ENCODE assay signal across 10 cellular contexts in the genomic region with DNA sequence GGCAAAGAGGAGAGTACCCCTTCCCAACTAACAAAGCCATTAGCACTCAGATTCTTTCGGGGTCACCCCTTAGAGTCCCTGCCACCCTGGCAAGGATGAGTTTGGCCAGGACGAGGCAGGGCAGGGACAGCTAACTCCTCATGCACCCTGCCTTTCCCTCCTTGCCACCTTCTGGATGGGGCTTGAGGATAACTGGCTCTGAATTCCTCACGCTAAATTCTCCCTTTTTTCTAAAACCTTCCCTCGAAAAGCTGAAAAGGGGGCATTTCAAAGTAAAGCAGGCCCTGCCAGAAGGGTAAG. TPM values are rescaled to one million over a fixed set of nuclear protein-coding genes. Genes with fewer than 3 reads are reported as not detected.
DNase-seq lines count a peak whose midpoint lies in the region; ATAC-seq, FAIRE-seq and TF ChIP-seq lines count a peak whose summit lies in the region.
"Had no signal": no experiment of that assay in that cellular context is flagged by ENCODE, and none has a peak within 500 bp of the region (broad histone marks: within the 10 kb centered on the region; RNA-seq: fewer than 3 reads in every experiment).

No MANE protein-coding gene starts in this region.

- H3K4me1 ChIP-seq in Caco-2 (peaks cover 18% of the 10 kb centered on the region), gastroesophageal sphincter (peaks cover 0 to 97% (median 50%) of the 10 kb centered on the region in 3 donors), gastrocnemius medialis (peaks cover 16 to 43% of the 10 kb centered on the region in 2 donors)

- no peaks in the 10 kb centered on the region for H3K9me3 Mint-ChIP-seq in Caco-2 (ENCODE audit: unreplicated experiment)
- no peaks in the 10 kb centered on the region for H3K9me3 Mint-ChIP-seq in WTC11

- in situ Hi-C loops in gastrocnemius medialis (cut with MboI; ENCODE audit: low sequenced_read_pairs in 4 of 4), result no loop called here

- FAIRE-seq in RCC 7860 (lab: Jason Lieb, UNC), result no peak

- no peak overlapping the region for H3K27ac Mint-ChIP-seq in Caco-2 (ENCODE audit: unreplicated experiment)
- peak overlapping the region; percentile 65 for H3K27ac Mint-ChIP-seq in WTC11

- no peak overlapping the region for H3K4me3 ChIP-seq in Caco-2 (ENCODE audit: low read depth, low read length)
- H3K4me3 ChIP-seq in gastroesophageal sphincter, result no peak overlapping the region
- no peak overlapping the region for H3K4me3 ChIP-seq in gastrocnemius medialis

- intact Hi-C loops in Caco-2 (cut with micrococcal nuclease; ENCODE audit: unreplicated experiment) (loop anchor here (5.0 kb wide), 1 partner anchor 159 kb away; a partner anchor contains a TSS), gastrocnemius medialis (cut with DNase I; ENCODE audit: low total_unique reads) (no loop called here)

- ATAC-seq in WTC11 (no peak), gastroesophageal sphincter (no peak), gastrocnemius medialis (no peak), HG03159 (IDR thresholded peaks at IDR 0.05; ENCODE audit: unreplicated experiment) (no peak), GM21529 (IDR thresholded peaks at IDR 0.05; ENCODE audit: unreplicated experiment) (no peak)

- POLR2A ChIA-PET in Caco-2 (lab: Charles Lee) (no interaction called here), WTC11 (lab: Charles Lee) (interaction anchor here (0.6 to 1.0 kb wide), 3 partner anchors 13 to 25 kb away, joined by 3 to 8 read pairs (median 5); a partner anchor contains a TSS)

- H3K4me1 Mint-ChIP-seq in Caco-2 (ENCODE audit: low read depth, unreplicated experiment) (peaks cover 39% of the 10 kb centered on the region), WTC11 (peaks cover 67% of the 10 kb centered on the region)

- H3K4me3 Mint-ChIP-seq in Caco-2 (ENCODE audit: unreplicated experiment) (peak overlapping the region; percentile 97), WTC11 (peak overlapping the region; percentile 77)

- H3K36me3 Mint-ChIP-seq in Caco-2 (ENCODE audit: insufficient read depth, unreplicated experiment) (peaks cover 10% of the 10 kb centered on the region), WTC11 (peaks cover 5% of the 10 kb centered on the region)

- H3K27me3 ChIP-seq in Caco-2 (replicated peaks; ENCODE audit: control insufficient read depth, insufficient read depth, low read length), result no peaks in the 10 kb centered on the region
- H3K27me3 ChIP-seq in gastroesophageal sphincter, result no peaks in the 10 kb centered on the region
- H3K27me3 ChIP-seq in gastrocnemius medialis, result no peaks in the 10 kb centered on the region

- H3K36me3 ChIP-seq in Caco-2 (ENCODE audit: control insufficient read depth, insufficient read depth, low read length), result no peaks in the 10 kb centered on the region
- peaks cover 0 to 22% of the 10 kb centered on the region in 2 donors for H3K36me3 ChIP-seq in gastroesophageal sphincter
- H3K36me3 ChIP-seq in gastrocnemius medialis, result no peaks in the 10 kb centered on the region

- WGBS in gastroesophageal sphincter (ENCODE audit: low coverage in 1 of 2), 2 donors, result 37 to 40% methylated on average over 1 to 2 of the region's 4 CpGs

- H3K27me3 Mint-ChIP-seq in Caco-2 (ENCODE audit: insufficient read depth, unreplicated experiment) (no peaks in the 10 kb centered on the region), WTC11 (ENCODE audit: low read depth) (peaks cover 7% of the 10 kb centered on the region; the same call in 1 of the 2 replicates)

- BruUV-seq in Caco-2 (replicated peaks; lab: Mats Ljungman, UMichigan), result no TSS peak

- TF ChIP-seq CTCF in Caco-2 (IDR thresholded peaks at IDR 0.05; ENCODE audit: insufficient read depth in 1 of 2, low read depth in 1 of 2, low read length in 1 of 2, severe bottlenecking in 1 of 2, unreplicated experiment in 1 of 2) (no peak), WTC11 (IDR thresholded peaks at IDR 0.05) (no peak), gastroesophageal sphincter (IDR thresholded peaks at IDR 0.05) (no peak), gastrocnemius medialis (IDR thresholded peaks at IDR 0.05 in 4 of 5, conservative IDR thresholded peaks at IDR 0.05 in 1 of 5) (no peak)

- TF ChIP-seq POLR2A in gastroesophageal sphincter (IDR thresholded peaks at IDR 0.05), result no peak
- TF ChIP-seq POLR2A in gastrocnemius medialis (IDR thresholded peaks at IDR 0.05), result no peak

- H3K9me3 ChIP-seq in Caco-2, result no peaks in the 10 kb centered on the region
- no peaks in the 10 kb centered on the region for H3K9me3 ChIP-seq in gastroesophageal sphincter
- no peaks in the 10 kb centered on the region for H3K9me3 ChIP-seq in gastrocnemius medialis

- CTCF ChIA-PET in Caco-2 (lab: Charles Lee) (no interaction called here), WTC11 (lab: Charles Lee) (interaction anchor here (0.7 to 4.8 kb wide), 9 partner anchors 10 to 122 kb away, joined by 3 to 58 read pairs (median 6); a partner anchor contains a TSS)

- TF ChIP-seq EP300 in gastroesophageal sphincter (IDR thresholded peaks at IDR 0.05), result no peak

- DNase-seq in Caco-2, result no peak
- DNase-seq in WTC11 (ENCODE audit: low spot score), result no peak
- no peak for DNase-seq in gastrocnemius medialis
- DNase-seq in NCI-H1048 (lab: John Stamatoyannopoulos, UW), result no peak
- DNase-seq in RCC 7860 (ENCODE audit: low spot score), result no peak
- DNase-seq: occipital lobe had no signal

- peak overlapping the region; percentile 89 to 99 (median 96) for H3K27ac ChIP-seq in gastroesophageal sphincter
- H3K27ac ChIP-seq in gastrocnemius medialis, result peak overlapping the region; percentile 98 to 100 (median 98)

TF ChIP-seq in WTC11, 78 proteins besides CTCF, POLR2A, EP300 and RAD21:
- TF ChIP-seq, protein P1, sequence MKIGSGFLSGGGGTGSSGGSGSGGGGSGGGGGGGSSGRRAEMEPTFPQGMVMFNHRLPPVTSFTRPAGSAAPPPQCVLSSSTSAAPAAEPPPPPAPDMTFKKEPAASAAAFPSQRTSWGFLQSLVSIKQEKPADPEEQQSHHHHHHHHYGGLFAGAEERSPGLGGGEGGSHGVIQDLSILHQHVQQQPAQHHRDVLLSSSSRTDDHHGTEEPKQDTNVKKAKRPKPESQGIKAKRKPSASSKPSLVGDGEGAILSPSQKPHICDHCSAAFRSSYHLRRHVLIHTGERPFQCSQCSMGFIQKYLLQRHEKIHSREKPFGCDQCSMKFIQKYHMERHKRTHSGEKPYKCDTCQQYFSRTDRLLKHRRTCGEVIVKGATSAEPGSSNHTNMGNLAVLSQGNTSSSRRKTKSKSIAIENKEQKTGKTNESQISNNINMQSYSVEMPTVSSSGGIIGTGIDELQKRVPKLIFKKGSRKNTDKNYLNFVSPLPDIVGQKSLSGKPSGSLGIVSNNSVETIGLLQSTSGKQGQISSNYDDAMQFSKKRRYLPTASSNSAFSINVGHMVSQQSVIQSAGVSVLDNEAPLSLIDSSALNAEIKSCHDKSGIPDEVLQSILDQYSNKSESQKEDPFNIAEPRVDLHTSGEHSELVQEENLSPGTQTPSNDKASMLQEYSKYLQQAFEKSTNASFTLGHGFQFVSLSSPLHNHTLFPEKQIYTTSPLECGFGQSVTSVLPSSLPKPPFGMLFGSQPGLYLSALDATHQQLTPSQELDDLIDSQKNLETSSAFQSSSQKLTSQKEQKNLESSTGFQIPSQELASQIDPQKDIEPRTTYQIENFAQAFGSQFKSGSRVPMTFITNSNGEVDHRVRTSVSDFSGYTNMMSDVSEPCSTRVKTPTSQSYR (CRISPR knock-in tag; IDR thresholded peaks at IDR 0.05), result no peak
- no peak for TF ChIP-seq SMAD4 (CRISPR knock-in tag; IDR thresholded peaks at IDR 0.05)
- no peak for TF ChIP-seq ZNF138 (CRISPR knock-in tag; conservative IDR thresholded peaks at IDR 0.05)
- no peak for TF ChIP-seq SP1 (CRISPR knock-in tag; conservative IDR thresholded peaks at IDR 0.05)
- TF ChIP-seq, protein P2, sequence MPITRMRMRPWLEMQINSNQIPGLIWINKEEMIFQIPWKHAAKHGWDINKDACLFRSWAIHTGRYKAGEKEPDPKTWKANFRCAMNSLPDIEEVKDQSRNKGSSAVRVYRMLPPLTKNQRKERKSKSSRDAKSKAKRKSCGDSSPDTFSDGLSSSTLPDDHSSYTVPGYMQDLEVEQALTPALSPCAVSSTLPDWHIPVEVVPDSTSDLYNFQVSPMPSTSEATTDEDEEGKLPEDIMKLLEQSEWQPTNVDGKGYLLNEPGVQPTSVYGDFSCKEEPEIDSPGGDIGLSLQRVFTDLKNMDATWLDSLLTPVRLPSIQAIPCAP (CRISPR knock-in tag; IDR thresholded peaks at IDR 0.05), result no peak
- no peak for TF ChIP-seq ZNF219 (CRISPR knock-in tag; IDR thresholded peaks at IDR 0.05; ENCODE audit: borderline replicate concordance)
- TF ChIP-seq KAT7 (CRISPR knock-in tag; IDR thresholded peaks at IDR 0.05; ENCODE audit: borderline replicate concordance), result no peak

RNA-seq across cellular contexts. Expression of a gene that starts 9.1 kb away (rescaled TPM):
- total RNA-seq in Caco-2 (2022) (11.8 and 12.9 TPM in 2 replicates), WTC11 (2021) (68.1 to 77.2 TPM (median 69.7 TPM) in 3 replicates), gastroesophageal sphincter (10 to 100 TPM; 15.6 to 26.6 (median 22.9) TPM), gastrocnemius medialis (1 to 10 TPM; 4.2 to 5.8 (median 4.9) TPM)

RNA-seq across cellular contexts. Expression of a gene that starts 15.9 kb away (rescaled TPM):
- total RNA-seq in Caco-2 (2022) (1.1 TPM in 2 replicates), WTC11 (2021) (0.90 to 1.4 TPM (median 1.1 TPM) in 3 replicates), gastroesophageal sphincter (1 to 10 TPM in 2 of 4 donors, under 1 TPM in 2; 0.40 to 5.8 (median 2.6) TPM), gastrocnemius medialis (under 1 TPM in 2 of 4 donors, not detected in 2; 0.73 to 0.81 TPM)
- total RNA-seq: NCI-H460, occipital lobe had no signal

RNA-seq across cellular contexts. Expression of a gene that starts 42.2 kb away (rescaled TPM):
- total RNA-seq in Caco-2 (2022), result 20.1 and 23.0 TPM in 2 replicates
- 11.5 to 12.6 TPM (median 12.3 TPM) in 3 replicates for total RNA-seq in WTC11 (2021)
- 10 to 100 TPM; 11.3 to 47.5 (median 24.1) TPM for total RNA-seq in gastroesophageal sphincter
- 10 to 100 TPM in 1 of 4 donors, 1 to 10 TPM in 2, under 1 TPM in 1; 0.68 to 14.9 (median 1.9) TPM for total RNA-seq in gastrocnemius medialis

RNA-seq across cellular contexts. Expression of a gene that starts 42.4 kb away (rescaled TPM):
- total RNA-seq in Caco-2 (2022) (35.8 and 43.0 TPM in 2 replicates), WTC11 (2021) (26.6 to 36.6 TPM (median 36.1 TPM) in 3 replicates), gastroesophageal sphincter (10 to 100 TPM; 14.9 to 27.7 (median 17.4) TPM), gastrocnemius medialis (1 to 10 TPM; 4.1 to 7.4 (median 5.0) TPM)

RNA-seq across cellular contexts. Expression of a gene that starts 45.1 kb away (rescaled TPM):
- total RNA-seq in Caco-2 (2022) (32.3 and 34.9 TPM in 2 replicates), WTC11 (2021) (41.5 to 61.4 TPM (median 48.5 TPM) in 3 replicates), gastroesophageal sphincter (1 to 10 TPM in 2 of 4 donors, under 1 TPM in 2; 0.13 to 2.3 (median 0.64) TPM), gastrocnemius medialis (under 1 TPM in 3 of 4 donors, not detected in 1; 0.20 to 0.44 (median 0.24) TPM)
